Comparison of ENCODE assay signal across 14 cellular contexts in the genomic region with DNA sequence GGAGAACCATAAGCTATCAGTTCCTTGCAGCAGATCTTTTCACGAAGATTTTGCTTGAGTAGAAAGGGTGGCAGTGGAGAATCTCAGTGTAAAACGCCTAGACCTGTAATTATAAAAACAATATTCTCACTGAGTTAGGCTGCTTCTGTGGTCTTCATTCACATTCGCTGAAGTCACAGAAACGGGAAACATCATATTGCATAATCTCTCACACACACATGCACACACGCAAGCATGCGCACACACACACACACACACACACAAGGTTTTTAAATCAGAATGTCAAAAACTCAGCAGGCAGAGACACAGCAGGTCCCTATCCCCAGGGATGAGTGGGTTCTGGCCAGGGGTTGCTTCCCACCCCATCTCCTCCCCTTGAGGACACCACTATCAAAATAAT.
DNase-seq lines count a peak whose midpoint lies in the region; ATAC-seq and TF ChIP-seq lines count a peak whose summit lies in the region.
"Had no signal": no experiment of that assay in that cellular context is flagged by ENCODE, and none has a peak within 500 bp of the region (broad histone marks: within the 10 kb centered on the region; RNA-seq: fewer than 3 reads in every experiment).

No MANE protein-coding gene starts in this region.

- H3K4me3 ChIP-seq in left ventricle myocardium inferior = peak overlapping the region; percentile 9
- H3K4me3 ChIP-seq in right lobe of liver = peak overlapping the region; percentile 37 to 57 (median 55)
- no peak overlapping the region for H3K4me3 ChIP-seq in aorta (ENCODE audit: low read length in 2 of 2)
- H3K4me3 ChIP-seq in colonic mucosa = no peak overlapping the region
- H3K4me3 ChIP-seq: thyroid gland had no signal

- intact Hi-C loops in left ventricle myocardium inferior (cut with micrococcal nuclease) (no loop called here), cardiac septum (cut with DNase I) (no loop called here), right lobe of liver (cut with DNase I) (loop anchor here in 1 of 2 donors (10.0 kb wide), 1 partner anchor 169 kb away; no protein-coding TSS in a partner anchor), aorta (cut with DNase I) (no loop called here), colonic mucosa (cut with DNase I) (no loop called here)

- H3K27me3 ChIP-seq in left ventricle myocardium inferior (ENCODE audit: low read depth) = no peaks in the 10 kb centered on the region
- H3K27me3 ChIP-seq in right lobe of liver = no peaks in the 10 kb centered on the region
- H3K27me3 ChIP-seq in aorta (ENCODE audit: control insufficient read depth in 1 of 2, insufficient read depth in 2 of 2, low read length in 1 of 2) = no peaks in the 10 kb centered on the region
- H3K27me3 ChIP-seq in colonic mucosa = no peaks in the 10 kb centered on the region
- H3K27me3 ChIP-seq: thyroid gland had no signal

- TF ChIP-seq POLR2A in right lobe of liver (IDR thresholded peaks at IDR 0.05) = no peak

- DNase-seq in left ventricle myocardium inferior = no peak
- no peak for DNase-seq in cardiac septum (ENCODE audit: low spot score)
- DNase-seq in right lobe of liver = no peak
- no peak for DNase-seq in aorta
- no peak for DNase-seq in D341Med (ENCODE audit: low spot score)
- no peak for DNase-seq in colonic mucosa
- DNase-seq: NCI-H2081 treated with DMSO at 0.1 percent for 48 hours; nucleus accumbens; stimulated activated CD4-positive, alpha-beta T cell treated with anti-CD3 and anti-CD28 coated beads, Interleukin-4, amount 100 ng/mL, for 24 hours; thyroid gland had no signal

- TF ChIP-seq CTCF in left ventricle myocardium inferior (IDR thresholded peaks at IDR 0.05; ENCODE audit: borderline replicate concordance) (no peak), right lobe of liver (IDR thresholded peaks at IDR 0.05) (no peak), colonic mucosa (IDR thresholded peaks at IDR 0.05) (no peak)

- H3K27ac ChIP-seq in left ventricle myocardium inferior (replicated peaks) = no peak overlapping the region
- H3K27ac ChIP-seq in angular gyrus (ENCODE audit: low read depth, low read length) = peak overlapping the region; percentile 59
- H3K27ac ChIP-seq in right lobe of liver = peak overlapping the region; percentile 75 to 93 (median 87)
- H3K27ac ChIP-seq in aorta (ENCODE audit: low read depth in 1 of 2, low read length in 2 of 2) = no peak overlapping the region
- H3K27ac ChIP-seq in colonic mucosa = no peak overlapping the region
- H3K27ac ChIP-seq: thyroid gland, VCaP had no signal

- no peak overlapping the region for H3K9ac ChIP-seq in colonic mucosa (ENCODE audit: low read depth in 2 of 2, low read length in 2 of 2)

- ATAC-seq in right lobe of liver (peak; percentile 46 to 58 (median 54)), aorta (ENCODE audit: low FRiP score) (peak; percentile 30), HG03354 (IDR thresholded peaks at IDR 0.05; ENCODE audit: poor library complexity, severe bottlenecking, unreplicated experiment) (no peak)
- ATAC-seq: Panc1 had no signal

- H3K4me1 ChIP-seq in left ventricle myocardium inferior = peaks cover 11% of the 10 kb centered on the region
- H3K4me1 ChIP-seq in right lobe of liver = peaks cover 0 to 20% (median 6%) of the 10 kb centered on the region in 4 donors
- H3K4me1 ChIP-seq in aorta (ENCODE audit: control insufficient read depth in 1 of 2, insufficient read depth in 2 of 2, low read length in 2 of 2) = peaks cover 0 to 2% of the 10 kb centered on the region in 2 donors
- no peaks in the 10 kb centered on the region for H3K4me1 ChIP-seq in colonic mucosa
- H3K4me1 ChIP-seq: thyroid gland had no signal

- 7% methylated on average over 6 of the region's 6 CpGs for WGBS in right lobe of liver (ENCODE audit: insufficient coverage, low coverage, low lambda C conversion rate, missing lambda C conversion rate)
- 88 to 90% methylated on average over 6 of the region's 6 CpGs for WGBS in aorta, 2 donors

- H3K9me3 ChIP-seq in left ventricle myocardium inferior (replicated peaks) = no peaks in the 10 kb centered on the region
- H3K9me3 ChIP-seq in right lobe of liver = no peaks in the 10 kb centered on the region
- no peaks in the 10 kb centered on the region for H3K9me3 ChIP-seq in aorta (ENCODE audit: control insufficient read depth, low read length)
- no peaks in the 10 kb centered on the region for H3K9me3 ChIP-seq in colonic mucosa
- H3K9me3 ChIP-seq: thyroid gland had no signal

- H3K36me3 ChIP-seq in left ventricle myocardium inferior (peaks cover 11% of the 10 kb centered on the region), right lobe of liver (no peaks in the 10 kb centered on the region), aorta (ENCODE audit: control insufficient read depth in 1 of 2, insufficient read depth in 2 of 2, low read length in 1 of 2) (no peaks in the 10 kb centered on the region), colonic mucosa (no peaks in the 10 kb centered on the region)
- H3K36me3 ChIP-seq: thyroid gland had no signal

Comparison
In these comparisons a context has a peak if more than half of its experiments do, and no peak if none do; other contexts are left out.
1. H3K27ac ChIP-seq: peak in angular gyrus (single experiment) and right lobe of liver (3 of 3); none in left ventricle myocardium inferior (single experiment), aorta (0 of 2) and colonic mucosa (single experiment).
2. H3K4me3 ChIP-seq: peak in left ventricle myocardium inferior (single experiment) and right lobe of liver (3 of 3); none in aorta (0 of 2) and colonic mucosa (single experiment).